Comparison of ENCODE assay signal across 20 cellular contexts in the genomic region with DNA sequence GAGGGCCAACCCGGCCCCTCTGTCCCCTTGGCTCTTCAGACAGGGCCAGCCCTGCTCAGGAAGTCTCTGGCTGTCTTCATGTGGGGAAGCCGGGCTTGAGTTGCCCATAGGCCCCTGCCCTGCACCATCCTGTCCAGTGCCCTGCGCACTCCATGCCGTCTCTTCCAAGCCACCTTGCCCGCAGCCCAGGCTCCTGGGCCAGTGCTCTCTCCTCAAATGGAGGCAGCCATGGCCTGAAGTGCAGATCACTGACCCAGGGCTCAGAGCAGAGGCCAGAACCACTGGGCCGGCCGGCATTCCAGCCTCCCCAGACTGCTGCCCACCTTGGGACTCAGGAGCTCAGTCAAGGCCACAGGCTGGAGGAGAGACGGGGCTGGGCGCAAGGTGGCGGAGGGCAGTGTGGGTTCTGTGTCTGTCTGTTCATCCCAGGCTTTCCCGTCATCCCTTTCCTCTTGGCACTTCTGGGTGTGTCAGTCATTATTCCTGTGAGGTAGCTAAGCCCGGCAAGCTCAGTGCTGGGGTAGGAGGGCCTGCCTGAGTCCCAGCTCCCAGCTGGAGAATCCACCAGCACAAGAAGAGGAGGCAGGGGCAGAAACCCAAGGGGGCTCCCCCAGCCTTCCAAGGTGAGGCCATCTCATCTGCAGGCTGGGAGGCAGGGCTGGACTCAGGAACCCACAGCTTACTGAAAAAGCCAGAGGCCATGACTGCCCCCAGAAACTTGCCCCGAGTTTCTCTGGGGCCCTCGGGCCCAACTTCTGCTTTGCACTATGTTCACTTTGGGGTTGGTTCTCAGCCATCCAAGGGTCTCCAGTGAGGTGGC.
"Had no signal": no experiment of that assay in that cellular context is flagged by ENCODE, and none has a peak within 500 bp of the region (broad histone marks: within the 10 kb centered on the region; RNA-seq: fewer than 3 reads in every experiment).

No MANE protein-coding gene starts in this region.

- H3K4me3 ChIP-seq: lung, pancreas, prostate gland, suprapubic skin, tibial artery, upper lobe of left lung, vagina had no signal

- H3K36me3 ChIP-seq: prostate gland, vagina had no signal

- H3K4me1 ChIP-seq: foreskin keratinocyte, pancreas, prostate gland, suprapubic skin, tibial artery, upper lobe of left lung, vagina had no signal

- H3K27ac Mint-ChIP-seq: dendritic cell treated with granulocyte-macrophage colony-stimulating factor and Interleukin-4, amounts not matched to agents 40 ng/mL and 50 ng/mL, for 4 days; naive B cell had no signal

- H3K27ac ChIP-seq: foreskin keratinocyte, pancreas, prostate gland, suprapubic skin, tibial artery, upper lobe of left lung, vagina had no signal

- H3K27me3 ChIP-seq: foreskin keratinocyte, pancreas, suprapubic skin, tibial artery, upper lobe of left lung, vagina had no signal

- H3K9me3 Mint-ChIP-seq: central memory CD8-positive, alpha-beta T cell; dendritic cell treated with granulocyte-macrophage colony-stimulating factor and Interleukin-4, amounts not matched to agents 40 ng/mL and 50 ng/mL, for 4 days; naive B cell had no signal

- H3K27me3 Mint-ChIP-seq: central memory CD8-positive, alpha-beta T cell; dendritic cell treated with granulocyte-macrophage colony-stimulating factor and Interleukin-4, amounts not matched to agents 40 ng/mL and 50 ng/mL, for 4 days; naive B cell had no signal

- H3K4me3 Mint-ChIP-seq: central memory CD8-positive, alpha-beta T cell; dendritic cell treated with granulocyte-macrophage colony-stimulating factor and Interleukin-4, amounts not matched to agents 40 ng/mL and 50 ng/mL, for 4 days; naive B cell had no signal

- H3K9me3 ChIP-seq: pancreas, prostate gland, suprapubic skin, tibial artery, upper lobe of left lung, vagina had no signal

- H3K36me3 Mint-ChIP-seq: naive B cell had no signal

- DNase-seq: foreskin keratinocyte; kidney; left cardiac atrium; left ventricle myocardium superior; mesenchymal stem cell; midbrain; naive B cell; nucleus accumbens; stimulated activated CD4-positive, alpha-beta T cell treated with anti-CD3 and anti-CD28 coated beads, Interleukin-2, amount 100 ng/mL, for 24 hours; stimulated activated CD4-positive, alpha-beta T cell treated with anti-CD3 and anti-CD28 coated beads, Interleukin-4, amount 100 ng/mL, for 4 hours; stimulated activated naive CD4-positive, alpha-beta T cell; tibial artery had no signal

- H3K4me1 Mint-ChIP-seq: central memory CD8-positive, alpha-beta T cell had no signal

- ATAC-seq: foreskin keratinocyte, left ventricle myocardium superior, pancreas had no signal
